ENCODE assay signal across 9 cellular contexts in the genomic region with DNA sequence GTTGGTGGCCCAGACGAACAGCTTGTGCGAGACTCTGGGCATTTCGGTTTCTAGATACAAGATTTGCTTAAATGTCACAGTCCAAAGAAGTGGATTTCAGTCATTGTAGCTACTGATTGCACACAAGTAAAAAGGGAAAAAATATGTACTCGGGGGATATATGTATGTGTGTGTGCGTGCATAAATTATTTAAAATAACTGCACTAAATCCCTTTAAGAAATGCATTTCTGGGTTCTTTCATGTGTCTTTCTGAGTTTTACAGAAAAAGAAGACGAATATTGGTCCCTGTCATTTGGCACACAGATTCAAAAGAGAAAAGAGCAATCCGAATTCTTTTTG. TPM values are rescaled to one million over a fixed set of nuclear protein-coding genes. Genes with fewer than 3 reads are reported as not detected.
DNase-seq lines count a peak whose midpoint lies in the region; ATAC-seq and TF ChIP-seq lines count a peak whose summit lies in the region.
"Had no signal": no experiment of that assay in that cellular context is flagged by ENCODE, and none has a peak within 500 bp of the region (broad histone marks: within the 10 kb centered on the region; RNA-seq: fewer than 3 reads in every experiment).

No MANE protein-coding gene starts in this region.

- ATAC-seq in HG03378 (IDR thresholded peaks at IDR 0.05; ENCODE audit: unreplicated experiment) = no peak

- H3K9me3 ChIP-seq in CD8-positive, alpha-beta memory T cell (ENCODE audit: low read length) = no peaks in the 10 kb centered on the region
- H3K9me3 ChIP-seq in PC-9 (ENCODE audit: insufficient read depth, low read depth) (no peaks in the 10 kb centered on the region), esophagus squamous epithelium (no peaks in the 10 kb centered on the region)

- peaks cover 20% of the 10 kb centered on the region for H3K4me1 ChIP-seq in CD8-positive, alpha-beta memory T cell (ENCODE audit: insufficient read depth, low read length)
- H3K4me1 ChIP-seq in PC-9 (replicated peaks; ENCODE audit: insufficient read depth) (peaks cover 15% of the 10 kb centered on the region), esophagus squamous epithelium (peaks cover 13 to 53% (median 15%) of the 10 kb centered on the region in 3 donors)

- intact Hi-C loops in PC-9 (cut with micrococcal nuclease; ENCODE audit: unreplicated experiment) = loop anchor here (5.0 to 10.0 kb wide), 5 partner anchors 202 to 1479 kb away; no protein-coding TSS in a partner anchor
- intact Hi-C loops in esophagus squamous epithelium (cut with DNase I) = loop anchor here (5.0 to 10.0 kb wide), 2 partner anchors 887 to 1829 kb away; no protein-coding TSS in a partner anchor

- H3K27me3 ChIP-seq in CD8-positive, alpha-beta memory T cell (ENCODE audit: insufficient read depth, low read length, poor library complexity, severe bottlenecking) = peaks cover 16% of the 10 kb centered on the region
- H3K27me3 ChIP-seq in PC-9 (ENCODE audit: insufficient read depth, low read depth) (no peaks in the 10 kb centered on the region), esophagus squamous epithelium (peaks cover 0 to 82% (median 9%) of the 10 kb centered on the region in 4 donors)

- TF ChIP-seq CTCF in PC-9 (conservative IDR thresholded peaks at IDR 0.05) = no peak
- no peak for TF ChIP-seq CTCF in esophagus squamous epithelium (IDR thresholded peaks at IDR 0.05)
- no peak for TF ChIP-seq CTCF in progenitor cell of endocrine pancreas (IDR thresholded peaks at IDR 0.05; ENCODE audit: unreplicated experiment)

- H3K9me2 ChIP-seq in PC-9 (ENCODE audit: insufficient read depth) = no peaks in the 10 kb centered on the region

- no peak for TF ChIP-seq POLR2A in esophagus squamous epithelium (IDR thresholded peaks at IDR 0.05)

- POLR2A ChIA-PET in CD8-positive, alpha-beta memory T cell (lab: Charles Lee) = no interaction called here
- POLR2A ChIA-PET in PC-9 (lab: Charles Lee; ENCODE audit: unreplicated experiment) = interaction anchor here (0.5 kb wide), 1 partner anchor 189 kb away, joined by 9 read pairs; no protein-coding TSS in a partner anchor

- peak overlapping the region; percentile 58 for H3K4me3 ChIP-seq in CD8-positive, alpha-beta memory T cell (ENCODE audit: low read length)
- H3K4me3 ChIP-seq in PC-9 = peak overlapping the region; percentile 87
- H3K4me3 ChIP-seq in esophagus squamous epithelium = peak overlapping the region; percentile 70 to 87 (median 79)

- no peaks in the 10 kb centered on the region for H4K20me1 ChIP-seq in PC-9 (ENCODE audit: insufficient read depth)

- peaks cover 36 to 55% of the 10 kb centered on the region in 2 donors for H3K27me3 Mint-ChIP-seq in CD8-positive, alpha-beta memory T cell
- peaks cover 20% of the 10 kb centered on the region for H3K27me3 Mint-ChIP-seq in progenitor cell of endocrine pancreas

- peaks cover 14% of the 10 kb centered on the region; the same call in 1 of the 2 replicates for H3F3A ChIP-seq in PC-9 (ENCODE audit: insufficient read depth, low read depth)

- CTCF ChIA-PET in CD8-positive, alpha-beta memory T cell (lab: Charles Lee) = interaction anchor here (0.8 to 3.7 kb wide), 28 partner anchors 9 to 897 kb away, joined by 3 to 23 read pairs (median 4); no protein-coding TSS in a partner anchor
- CTCF ChIA-PET in PC-9 (lab: Charles Lee) = interaction anchor here (0.6 to 1.8 kb wide), 7 partner anchors 8 to 396 kb away, joined by 3 to 10 read pairs (median 4); no protein-coding TSS in a partner anchor

- BruUV-seq in PC-9 (replicated peaks; lab: Mats Ljungman, UMichigan) = no TSS peak

- WGBS in esophagus squamous epithelium, 2 donors = 10 to 19% methylated on average over 7 of the region's 7 CpGs

- H3K4me3 Mint-ChIP-seq in CD8-positive, alpha-beta memory T cell = peak overlapping the region; percentile 78 to 93 (median 86)
- peak overlapping the region; percentile 98 for H3K4me3 Mint-ChIP-seq in progenitor cell of endocrine pancreas (ENCODE audit: low read depth)

- no peaks in the 10 kb centered on the region for H3K9me3 Mint-ChIP-seq in CD8-positive, alpha-beta memory T cell
- H3K9me3 Mint-ChIP-seq in progenitor cell of endocrine pancreas (ENCODE audit: low read depth) = no peaks in the 10 kb centered on the region
- H3K9me3 Mint-ChIP-seq: activated naive CD8-positive, alpha-beta T cell treated with anti-CD3 and anti-CD28 coated beads, Interleukin-2, amount 10 ng/mL, durations not matched to agents 7 days and 5 days had no signal

- H2AFZ ChIP-seq in PC-9 = peak overlapping the region; percentile 98

- H3K36me3 Mint-ChIP-seq in CD8-positive, alpha-beta memory T cell = peaks cover 0 to 18% (median 0%) of the 10 kb centered on the region in 3 donors
- peaks cover 1% of the 10 kb centered on the region for H3K36me3 Mint-ChIP-seq in progenitor cell of endocrine pancreas (ENCODE audit: insufficient read depth)
- H3K36me3 Mint-ChIP-seq: activated naive CD8-positive, alpha-beta T cell treated with anti-CD3 and anti-CD28 coated beads, Interleukin-2, amount 10 ng/mL, durations not matched to agents 7 days and 5 days had no signal

- DNase-seq in CD8-positive, alpha-beta memory T cell = no peak
- DNase-seq in PC-9 (no peak), esophagus squamous epithelium (lab: John Stamatoyannopoulos, UW) (no peak), progenitor cell of endocrine pancreas (ENCODE audit: low spot score, unreplicated experiment) (no peak), mucosa of gallbladder (ENCODE audit: low spot score) (no peak), NCI-H2196 treated with DMSO at 0.1 percent for 48 hours (lab: John Stamatoyannopoulos, UW; ENCODE audit: unreplicated experiment) (no peak), DMS 273 treated with DMSO at 0.1 percent for 48 hours (lab: John Stamatoyannopoulos, UW) (no peak)

- H3K27ac ChIP-seq in CD8-positive, alpha-beta memory T cell (ENCODE audit: low read depth, low read length) = no peak overlapping the region
- no peak overlapping the region for H3K27ac ChIP-seq in PC-9
- H3K27ac ChIP-seq in esophagus squamous epithelium = peak overlapping the region in 2 of 4 donors; percentile 86

- peak overlapping the region in 7 of 8 donors; percentile 31 to 83 (median 55) for H3K27ac Mint-ChIP-seq in CD8-positive, alpha-beta memory T cell
- H3K27ac Mint-ChIP-seq in progenitor cell of endocrine pancreas = peak overlapping the region; percentile 73

- H3K4me1 Mint-ChIP-seq in CD8-positive, alpha-beta memory T cell = peaks cover 23 to 31% (median 28%) of the 10 kb centered on the region in 3 donors
- H3K4me1 Mint-ChIP-seq in progenitor cell of endocrine pancreas (ENCODE audit: low read depth) = peaks cover 20% of the 10 kb centered on the region

- H3K79me2 ChIP-seq in PC-9 (ENCODE audit: low read depth) = peaks cover 15% of the 10 kb centered on the region

- H3K36me3 ChIP-seq in CD8-positive, alpha-beta memory T cell (ENCODE audit: insufficient read depth, low read length) = no peaks in the 10 kb centered on the region
- H3K36me3 ChIP-seq in PC-9 (ENCODE audit: low read depth) (no peaks in the 10 kb centered on the region), esophagus squamous epithelium (no peaks in the 10 kb centered on the region)

- H3K4me2 ChIP-seq in PC-9 = peak overlapping the region; percentile 90

RNA-seq across cellular contexts. Expression of gene EPHA4, which starts 2.1 kb away (rescaled TPM):
- total RNA-seq in CD8-positive, alpha-beta memory T cell = 10 to 100 TPM in 1 of 2 experiments, 1 to 10 TPM in 1; 7.8 to 10.2 TPM
- polyA plus RNA-seq in CD8-positive, alpha-beta memory T cell = 19.3 TPM
- 10.6 and 21.3 TPM in 2 replicates for total RNA-seq in PC-9 (2021)
- 10 to 100 TPM in 3 of 4 donors, 1 to 10 TPM in 1; 5.9 to 30.3 (median 25.2) TPM for total RNA-seq in esophagus squamous epithelium
- 40.3 and 41.4 TPM in 2 replicates for total RNA-seq in progenitor cell of endocrine pancreas
- total RNA-seq in mucosa of gallbladder = 9.0 TPM
